36 cellular contexts compared by ENCODE assay signal in the genomic region with DNA sequence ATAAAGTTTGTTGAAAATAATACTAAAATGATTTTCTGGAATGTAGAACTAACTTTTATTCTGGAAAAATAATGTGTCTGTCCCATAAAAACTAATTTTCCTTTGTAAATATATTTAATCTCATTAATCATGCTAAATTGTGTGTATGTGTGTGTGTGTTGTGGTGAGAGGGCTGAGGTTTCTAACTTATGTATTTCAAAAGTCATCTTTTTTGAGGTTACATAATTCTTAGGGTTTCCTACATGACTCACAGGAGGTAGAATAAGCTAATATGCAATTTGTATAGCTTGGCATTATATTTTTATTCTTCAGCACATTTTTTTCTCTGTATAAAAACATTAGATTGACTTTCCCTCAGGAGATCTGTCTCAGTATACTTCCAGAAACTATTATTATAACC.
"Had no signal": no experiment of that assay in that cellular context is flagged by ENCODE, and none has a peak within 500 bp of the region (broad histone marks: within the 10 kb centered on the region; RNA-seq: fewer than 3 reads in every experiment).

No MANE protein-coding gene starts in this region.

- ATAC-seq: activated CD4-positive, alpha-beta T cell treated with anti-CD3 and anti-CD28 coated beads for 36 hours; activated CD4-positive, CD25-positive, alpha-beta regulatory T cell treated with anti-CD3 and anti-CD28 coated beads, Interleukin-2, amount 50 U/mL, for 24 hours; activated CD8-positive, alpha-beta T cell treated with anti-CD3 and anti-CD28 coated beads for 36 hours; activated naive CD4-positive, alpha-beta T cell treated with anti-CD3 and anti-CD28 coated beads, Interleukin-2, amount 50 U/mL, for 72 hours; activated T-cell treated with anti-CD3 and anti-CD28 coated beads, Interleukin-2, amount 50 U/mL, for 4 hours; activated T-cell treated with anti-CD3 and anti-CD28 coated beads, Interleukin-2, amount 50 U/mL, for 72 hours; activated T-helper 17 cell treated with anti-CD3 and anti-CD28 coated beads, Interleukin-2, amount 50 U/mL, for 72 hours; body of pancreas; WTC11 had no signal

- H3K27me3 ChIP-seq: adrenal gland, body of pancreas, brain microvascular endothelial cell, breast epithelium had no signal

- H3K36me3 ChIP-seq: adrenal gland, brain microvascular endothelial cell, breast epithelium, WERI-Rb-1 had no signal

- H3K36me3 Mint-ChIP-seq: activated naive CD8-positive, alpha-beta T cell treated with anti-CD3 and anti-CD28 coated beads for 36 hours; WTC11 had no signal

- H3K27ac ChIP-seq: adrenal gland, body of pancreas, brain microvascular endothelial cell, breast epithelium, WERI-Rb-1 had no signal

- H3K9me3 Mint-ChIP-seq: activated T-helper 1 cell treated with anti-CD3 and anti-CD28 coated beads, Interleukin-12 subunit alpha, Interleukin-12 subunit beta, Interleukin-2, Interleukin-4 antibody, amounts not matched to agents 30 ng/mL and 10 ng/mL and 1 ng/mL, durations not matched to agents 14 hours and 24 hours and 36 hours; T-helper 1 cell treated with Interleukin-12 subunit alpha and Interleukin-12 subunit beta and Interleukin-4 antibody, amounts not matched to agents 30 μg/mL and 1 μg/mL, for 36 hours; T-helper 2 cell treated with Interferon-gamma antibody and Interleukin-4, amounts not matched to agents 5 μg/mL and 100 μg/mL, for 36 hours had no signal

- H3K27me3 Mint-ChIP-seq: activated CD4-positive, alpha-beta T cell treated with anti-CD3 and anti-CD28 coated beads for 36 hours; activated CD4-positive, alpha-beta T cell treated with anti-CD3 and anti-CD28 coated beads, Interleukin-2, amount 10 ng/mL, durations not matched to agents 7 days and 5 days; activated CD8-positive, alpha-beta T cell treated with anti-CD3 and anti-CD28 coated beads for 36 hours; activated naive CD8-positive, alpha-beta T cell treated with anti-CD3 and anti-CD28 coated beads for 36 hours; activated T-helper 17 cell treated with anti-CD3 and anti-CD28 coated beads, Interleukin-2, amount 50 U/mL, for 72 hours had no signal

- H3K4me3 Mint-ChIP-seq: activated CD4-positive, alpha-beta T cell treated with anti-CD3 and anti-CD28 coated beads for 36 hours; activated CD4-positive, alpha-beta T cell treated with anti-CD3 and anti-CD28 coated beads, Interleukin-2, amount 10 ng/mL, durations not matched to agents 7 days and 5 days; activated CD8-positive, alpha-beta T cell treated with anti-CD3 and anti-CD28 coated beads for 36 hours; activated naive CD4-positive, alpha-beta T cell treated with anti-CD3 and anti-CD28 coated beads for 36 hours; activated naive CD8-positive, alpha-beta T cell treated with anti-CD3 and anti-CD28 coated beads for 36 hours; activated T-cell treated with anti-CD3 and anti-CD28 coated beads, Interleukin-2, amount 50 U/mL, for 4 hours; activated T-cell treated with anti-CD3 and anti-CD28 coated beads, Interleukin-2, amount 50 U/mL, for 72 hours; activated T-helper 1 cell treated with anti-CD3 and anti-CD28 coated beads, Interleukin-12 subunit alpha, Interleukin-12 subunit beta, Interleukin-2, Interleukin-4 antibody, amounts not matched to agents 30 ng/mL and 10 ng/mL and 1 ng/mL, durations not matched to agents 14 hours and 24 hours and 36 hours; activated T-helper 17 cell treated with anti-CD3 and anti-CD28 coated beads, Interleukin-2, amount 50 U/mL, for 72 hours; T-helper 1 cell treated with Interleukin-12 subunit alpha and Interleukin-12 subunit beta and Interleukin-4 antibody, amounts not matched to agents 30 μg/mL and 1 μg/mL, for 36 hours; T-helper 2 cell treated with Interferon-gamma antibody and Interleukin-4, amounts not matched to agents 5 μg/mL and 100 μg/mL, for 36 hours; WTC11 had no signal

- H3K4me1 ChIP-seq: adrenal gland, body of pancreas, breast epithelium had no signal

- H3K27ac Mint-ChIP-seq: activated CD4-positive, alpha-beta T cell treated with anti-CD3 and anti-CD28 coated beads for 36 hours; activated CD4-positive, alpha-beta T cell treated with anti-CD3 and anti-CD28 coated beads, Interleukin-2, amount 10 ng/mL, durations not matched to agents 7 days and 5 days; activated CD8-positive, alpha-beta T cell treated with anti-CD3 and anti-CD28 coated beads for 36 hours; activated naive CD4-positive, alpha-beta T cell treated with anti-CD3 and anti-CD28 coated beads for 36 hours; activated naive CD4-positive, alpha-beta T cell treated with anti-CD3 and anti-CD28 coated beads, Interleukin-2, amount 50 U/mL, for 72 hours; activated naive CD8-positive, alpha-beta T cell treated with anti-CD3 and anti-CD28 coated beads for 36 hours; activated T-cell treated with anti-CD3 and anti-CD28 coated beads, Interleukin-2, amount 50 U/mL, for 72 hours; activated T-helper 1 cell treated with anti-CD3 and anti-CD28 coated beads, Interleukin-12 subunit alpha, Interleukin-12 subunit beta, Interleukin-2, Interleukin-4 antibody, amounts not matched to agents 30 ng/mL and 10 ng/mL and 1 ng/mL, durations not matched to agents 14 hours and 24 hours and 36 hours; activated T-helper 17 cell treated with anti-CD3 and anti-CD28 coated beads, Interleukin-2, amount 50 U/mL, for 72 hours; T-helper 1 cell treated with Interleukin-12 subunit alpha and Interleukin-12 subunit beta and Interleukin-4 antibody, amounts not matched to agents 30 μg/mL and 1 μg/mL, for 36 hours; T-helper 2 cell treated with Interferon-gamma antibody and Interleukin-4, amounts not matched to agents 5 μg/mL and 100 μg/mL, for 36 hours; WTC11 had no signal

- DNase-seq: activated CD4-positive, alpha-beta T cell treated with anti-CD3 and anti-CD28 coated beads for 1 hour; activated CD4-positive, alpha-beta T cell treated with anti-CD3 and anti-CD28 coated beads for 36 hours; activated CD4-positive, alpha-beta T cell treated with anti-CD3 and anti-CD28 coated beads for 48 hours; activated CD4-positive, alpha-beta T cell treated with anti-CD3 and anti-CD28 coated beads, Interleukin-2, amount 10 ng/mL, durations not matched to agents 7 days and 5 days; activated CD4-positive, alpha-beta T cell treated with anti-CD3 and anti-CD28 coated beads, Interleukin-2, amount 50 U/mL, for 48 hours; activated CD4-positive, CD25-positive, alpha-beta regulatory T cell; activated CD8-positive, alpha-beta memory T cell treated with anti-CD3 and anti-CD28 coated beads, Interleukin-2, amount 50 U/mL, for 4 hours; activated CD8-positive, alpha-beta T cell treated with anti-CD3 and anti-CD28 coated beads for 36 hours; activated effector memory CD4-positive, alpha-beta T cell treated with anti-CD3 and anti-CD28 coated beads, Interleukin-2, amount 50 U/mL, for 16 hours; activated gamma-delta T cell treated with Interleukin-2 at 50 U/mL for 16 hours; activated naive CD4-positive, alpha-beta T cell; activated naive CD4-positive, alpha-beta T cell treated with anti-CD3 and anti-CD28 coated beads for 36 hours; activated naive CD4-positive, alpha-beta T cell treated with anti-CD3 and anti-CD28 coated beads, Interleukin-2, amount 50 U/mL, for 16 hours; activated naive CD8-positive, alpha-beta T cell treated with anti-CD3 and anti-CD28 coated beads for 36 hours; activated T-cell treated with anti-CD3 and anti-CD28 coated beads for 4 hours; activated T-cell treated with anti-CD3 and anti-CD28 coated beads, Interleukin-2, amount 50 U/mL, for 1 hour; activated T-cell treated with anti-CD3 and anti-CD28 coated beads, Interleukin-2, amount 50 U/mL, for 4 hours; activated T-cell treated with anti-CD3 and anti-CD28 coated beads, Interleukin-2, amount 50 U/mL, for 72 hours; adrenal gland; amniotic stem cell; aorta; body of pancreas; brain microvascular endothelial cell; central memory CD4-positive, alpha-beta T cell; T-helper 2 cell; T-helper 9 cell; WERI-Rb-1 had no signal

- H3K9me3 ChIP-seq: adrenal gland, body of pancreas, breast epithelium had no signal

- FAIRE-seq: astrocyte had no signal

- H3K4me1 Mint-ChIP-seq: activated CD4-positive, alpha-beta T cell treated with anti-CD3 and anti-CD28 coated beads for 36 hours; activated CD4-positive, alpha-beta T cell treated with anti-CD3 and anti-CD28 coated beads, Interleukin-2, amount 10 ng/mL, durations not matched to agents 7 days and 5 days; activated naive CD8-positive, alpha-beta T cell treated with anti-CD3 and anti-CD28 coated beads for 36 hours; activated T-helper 17 cell treated with anti-CD3 and anti-CD28 coated beads, Interleukin-2, amount 50 U/mL, for 72 hours; WTC11 had no signal

- H3K4me3 ChIP-seq: adrenal gland, body of pancreas, breast epithelium had no signal
